8 cellular contexts compared by ENCODE assay signal in the genomic region with DNA sequence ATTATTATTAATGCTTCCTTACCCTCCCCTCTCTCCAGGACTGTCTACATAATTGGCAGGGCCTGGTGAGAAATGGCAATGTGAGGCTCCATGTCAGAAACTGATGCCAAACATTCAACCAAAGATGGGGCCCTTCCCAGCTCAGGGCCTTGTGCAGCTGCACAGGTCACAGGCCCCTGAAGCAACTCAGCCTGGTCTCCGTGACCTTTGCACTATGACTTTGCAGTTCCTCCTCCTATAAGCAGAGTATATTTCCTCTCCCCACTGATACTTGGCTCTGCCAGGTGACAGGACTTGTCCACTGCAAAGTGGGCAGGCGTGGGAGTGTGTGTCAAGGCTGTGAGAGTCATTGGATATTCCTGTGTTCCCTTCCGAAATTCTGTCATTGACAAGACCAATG.
"Had no signal": no experiment of that assay in that cellular context is flagged by ENCODE, and none has a peak within 500 bp of the region (broad histone marks: within the 10 kb centered on the region; RNA-seq: fewer than 3 reads in every experiment).

No MANE protein-coding gene starts in this region.

- DNase-seq: GM23248, GOT3, H7, HFFc6, IMR-90 had no signal

- H3K4me3 ChIP-seq: GM23248, HAP-1 had no signal

- H3K27ac ChIP-seq: GM23248, HL-60 had no signal

- H3K9me3 Mint-ChIP-seq: HFFc6 had no signal

- ATAC-seq: HCT116 had no signal

- H3K4me3 Mint-ChIP-seq: HFFc6 had no signal

- H3K27ac Mint-ChIP-seq: HFFc6 had no signal

- H3K4me1 ChIP-seq: HAP-1 had no signal

- H3K36me3 ChIP-seq: HAP-1 had no signal

- H3K9ac ChIP-seq: GM23248 had no signal

- H3K9me3 ChIP-seq: HAP-1 had no signal

- H2AFZ ChIP-seq: GM23248 had no signal
